In the genomic region with DNA sequence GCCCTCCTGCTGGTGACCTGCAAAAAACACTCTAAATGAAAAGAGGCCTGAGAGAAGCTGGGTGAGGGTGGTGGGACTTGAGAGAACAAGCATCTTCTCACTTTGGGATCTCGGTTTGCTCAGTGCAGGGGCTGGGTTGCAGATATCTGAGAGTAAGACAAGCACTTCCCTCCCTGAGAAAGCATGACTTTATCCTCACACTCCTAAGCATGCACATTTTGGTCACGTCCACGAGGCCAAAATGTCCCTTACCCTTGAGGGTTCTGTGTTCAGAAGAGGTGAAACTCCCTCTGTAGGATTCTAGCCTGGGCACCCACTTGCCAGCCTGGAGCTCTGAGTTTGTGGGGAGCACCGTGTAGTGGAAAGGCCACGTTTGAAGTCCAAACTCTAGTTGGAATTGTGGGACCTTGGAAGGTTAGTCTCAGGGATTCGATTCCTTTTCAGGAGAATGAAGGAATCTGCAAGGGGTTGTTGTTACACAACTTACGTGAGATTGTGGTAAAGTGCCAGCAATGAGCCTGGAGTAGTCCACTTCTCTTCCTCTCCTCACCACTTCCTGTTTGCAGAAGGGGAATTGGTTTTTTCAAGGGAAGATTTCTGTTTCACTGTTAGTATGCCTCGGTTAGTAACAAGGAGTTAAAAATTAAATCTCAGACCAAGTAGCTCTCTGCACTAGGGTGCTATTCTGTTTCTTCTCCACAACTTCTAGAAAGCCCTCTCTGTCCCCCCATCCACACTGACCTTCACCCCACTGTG, we compare ENCODE assay signal across 1 cellular context.
TF ChIP-seq lines count a peak whose summit lies in the region.

No MANE protein-coding gene starts in this region.

TF ChIP-seq in SK-N-SH, 30 proteins besides CTCF, POLR2A, EP300 and RAD21 (continued from another document):
- TF ChIP-seq FOSL2 (IDR thresholded peaks at IDR 0.05; ENCODE audit: borderline replicate concordance, low read depth) (no peak), CHD2 (IDR thresholded peaks at IDR 0.05; ENCODE audit: low read length, partially characterized antibody) (no peak), MXI1 (IDR thresholded peaks at IDR 0.05; ENCODE audit: low read depth, low read length) (no peak), GABPA (IDR thresholded peaks at IDR 0.05; ENCODE audit: low read depth) (no peak), FOXJ3 (CRISPR knock-in tag; IDR thresholded peaks at IDR 0.05) (no peak)
- TF ChIP-seq, protein P1, sequence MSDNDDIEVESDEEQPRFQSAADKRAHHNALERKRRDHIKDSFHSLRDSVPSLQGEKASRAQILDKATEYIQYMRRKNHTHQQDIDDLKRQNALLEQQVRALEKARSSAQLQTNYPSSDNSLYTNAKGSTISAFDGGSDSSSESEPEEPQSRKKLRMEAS (IDR thresholded peaks at IDR 0.05; ENCODE audit: low read depth), result no peak
- TF ChIP-seq, protein P2, sequence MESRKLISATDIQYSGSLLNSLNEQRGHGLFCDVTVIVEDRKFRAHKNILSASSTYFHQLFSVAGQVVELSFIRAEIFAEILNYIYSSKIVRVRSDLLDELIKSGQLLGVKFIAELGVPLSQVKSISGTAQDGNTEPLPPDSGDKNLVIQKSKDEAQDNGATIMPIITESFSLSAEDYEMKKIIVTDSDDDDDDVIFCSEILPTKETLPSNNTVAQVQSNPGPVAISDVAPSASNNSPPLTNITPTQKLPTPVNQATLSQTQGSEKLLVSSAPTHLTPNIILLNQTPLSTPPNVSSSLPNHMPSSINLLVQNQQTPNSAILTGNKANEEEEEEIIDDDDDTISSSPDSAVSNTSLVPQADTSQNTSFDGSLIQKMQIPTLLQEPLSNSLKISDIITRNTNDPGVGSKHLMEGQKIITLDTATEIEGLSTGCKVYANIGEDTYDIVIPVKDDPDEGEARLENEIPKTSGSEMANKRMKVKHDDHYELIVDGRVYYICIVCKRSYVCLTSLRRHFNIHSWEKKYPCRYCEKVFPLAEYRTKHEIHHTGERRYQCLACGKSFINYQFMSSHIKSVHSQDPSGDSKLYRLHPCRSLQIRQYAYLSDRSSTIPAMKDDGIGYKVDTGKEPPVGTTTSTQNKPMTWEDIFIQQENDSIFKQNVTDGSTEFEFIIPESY (IDR thresholded peaks at IDR 0.05; ENCODE audit: borderline replicate concordance, low read depth), result no peak
